In the genomic region with DNA sequence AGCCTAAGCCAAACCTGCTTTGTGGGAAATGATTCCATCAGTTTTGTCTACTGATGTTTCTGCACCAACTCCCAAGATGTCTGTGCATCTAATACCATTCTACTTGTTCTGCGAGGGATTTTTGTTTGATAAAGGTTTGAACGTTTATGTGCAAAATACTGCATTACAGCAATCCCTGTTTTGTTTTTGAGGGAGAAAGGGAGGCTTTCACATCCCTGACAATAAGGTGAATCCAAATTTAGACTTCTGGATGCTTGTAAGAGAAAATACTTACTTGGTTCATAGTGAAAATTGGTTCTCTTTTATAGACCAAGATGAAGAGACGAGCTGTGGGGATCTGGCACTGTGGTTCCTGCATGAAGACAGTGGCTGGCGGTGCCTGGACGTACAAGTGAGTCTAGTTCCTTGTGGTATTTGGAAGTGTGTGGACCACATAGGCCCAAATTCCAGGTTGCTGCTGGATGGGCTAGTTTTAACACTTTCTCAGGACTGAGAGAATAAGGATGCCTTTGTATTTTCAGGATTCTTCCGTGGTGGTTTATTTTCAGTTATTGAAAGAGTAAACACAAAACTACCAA, we compare ENCODE assay signal across 8 cellular contexts. TPM values are rescaled to one million over a fixed set of nuclear protein-coding genes. Genes with fewer than 3 reads are reported as not detected.
DNase-seq lines count a peak whose midpoint lies in the region; ATAC-seq and TF ChIP-seq lines count a peak whose summit lies in the region.

No MANE protein-coding gene starts in this region.

- H3K27ac Mint-ChIP-seq in central memory CD8-positive, alpha-beta T cell (ENCODE audit: low read depth) = peak overlapping the region; percentile 93
- H3K27ac Mint-ChIP-seq in naive B cell = peak overlapping the region; percentile 63 to 98 (median 96)

- H3K4me1 Mint-ChIP-seq in central memory CD8-positive, alpha-beta T cell = peaks cover 48% of the 10 kb centered on the region
- H3K4me1 Mint-ChIP-seq in naive B cell = peaks cover 30 to 55% (median 42%) of the 10 kb centered on the region in 3 donors

- peak; percentile 34 for DNase-seq in AG10803 (ENCODE audit: low read depth)
- no peak for DNase-seq in central memory CD8-positive, alpha-beta T cell (ENCODE audit: low spot score in 2 of 2)
- no peak for DNase-seq in naive B cell
- DNase-seq in HuH-7.5 (ENCODE audit: low spot score) = no peak
- no peak for DNase-seq in central memory CD4-positive, alpha-beta T cell

- peak overlapping the region; percentile 82 for H3K27ac ChIP-seq in KOPT-K1 (ENCODE audit: low read depth, low read length, poor library complexity, severe bottlenecking)

- ATAC-seq in central memory CD8-positive, alpha-beta T cell (replicated peaks; ENCODE audit: extremely low read depth, poor library complexity, severe bottlenecking) = no peak
- ATAC-seq in naive B cell (ENCODE audit: low read depth in 2 of 2) (no peak), GM18511 (IDR thresholded peaks at IDR 0.05; ENCODE audit: unreplicated experiment) (no peak), GM18861 (IDR thresholded peaks at IDR 0.05; ENCODE audit: unreplicated experiment) (no peak)

- H3K36me3 Mint-ChIP-seq in central memory CD8-positive, alpha-beta T cell (ENCODE audit: insufficient read depth) = peaks cover 58% of the 10 kb centered on the region
- peaks cover 20 to 26% of the 10 kb centered on the region in 2 donors for H3K36me3 Mint-ChIP-seq in naive B cell

- H3K4me3 ChIP-seq in AG10803 (ENCODE audit: low read length) = peak overlapping the region; percentile 89

- no peaks in the 10 kb centered on the region for H3K9me3 Mint-ChIP-seq in central memory CD8-positive, alpha-beta T cell
- H3K9me3 Mint-ChIP-seq in naive B cell = no peaks in the 10 kb centered on the region

- no peaks in the 10 kb centered on the region for H3K9me3 ChIP-seq in KOPT-K1 (ENCODE audit: insufficient read depth, low read length, poor library complexity, severe bottlenecking)

- TF ChIP-seq CTCF in AG10803 (conservative IDR thresholded peaks at IDR 0.05; ENCODE audit: low read length) = no peak

- peak overlapping the region; percentile 97 for H3K4me3 Mint-ChIP-seq in central memory CD8-positive, alpha-beta T cell
- H3K4me3 Mint-ChIP-seq in naive B cell = peak overlapping the region; percentile 94 to 98 (median 98)

- H3K36me3 ChIP-seq in KOPT-K1 (ENCODE audit: insufficient read depth, low read length) = peaks cover 61% of the 10 kb centered on the region

- H3K27me3 Mint-ChIP-seq in central memory CD8-positive, alpha-beta T cell = no peaks in the 10 kb centered on the region
- no peaks in the 10 kb centered on the region for H3K27me3 Mint-ChIP-seq in naive B cell

RNA-seq across cellular contexts. Expression of gene RPL37A, which starts 1.1 kb away (rescaled TPM):
- 1,000 to 10,000 TPM; 1,779 to 4,557 (median 3,922) TPM for polyA plus RNA-seq in naive B cell (ENCODE audit: low read depth in 6 of 6)
